Comparison of ENCODE assay signal across 8 cellular contexts in genomic region chr9:15299374-15299939, GRCh38. TPM values are rescaled to one million over a fixed set of nuclear protein-coding genes. Genes with fewer than 3 reads are reported as not detected.
DNase-seq lines count a peak whose midpoint lies in the region; ATAC-seq, FAIRE-seq and TF ChIP-seq lines count a peak whose summit lies in the region.

No MANE protein-coding gene starts in this region.

- CTCF ChIA-PET in RWPE1 (lab: Yijun Ruan, JAX): no interaction called here

- FAIRE-seq in small intestine (lab: Jason Lieb, UNC): no peak

- no peaks in the 10 kb centered on the region for H3K27me3 ChIP-seq in small intestine (ENCODE audit: control insufficient read depth in 2 of 2, insufficient read depth in 2 of 2, low read length in 2 of 2)

- ATAC-seq in GM19043 (IDR thresholded peaks at IDR 0.05; ENCODE audit: low read depth, unreplicated experiment) (peak; percentile 76), HG03097 (IDR thresholded peaks at IDR 0.05; ENCODE audit: low FRiP score, unreplicated experiment) (peak; percentile 91)

- DNase-seq in activated CD8-positive, alpha-beta memory T cell treated with anti-CD3 and anti-CD28 coated beads for 1 hour (ENCODE audit: extremely low read depth in 1 of 2, low read depth in 1 of 2): peak; percentile 26 to 32
- DNase-seq in small intestine (peak; percentile 58), RWPE1 (ENCODE audit: low spot score) (no peak), hypothalamus (lab: John Stamatoyannopoulos, UW) (no peak), NCI-H2227 treated with DMSO at 0.1 percent for 48 hours (lab: John Stamatoyannopoulos, UW) (no peak), D341Med (ENCODE audit: low spot score) (no peak)

- H3K27ac ChIP-seq in small intestine (ENCODE audit: low read depth in 1 of 2, low read length in 1 of 2) (peak overlapping the region; percentile 52 to 88), RWPE1 (no peak overlapping the region)

- TF ChIP-seq CTCF in RWPE1 (conservative IDR thresholded peaks at IDR 0.05; ENCODE audit: low read depth): no peak

- no peaks in the 10 kb centered on the region for H3K36me3 ChIP-seq in small intestine (ENCODE audit: control insufficient read depth in 2 of 2, insufficient read depth in 2 of 2, low read length in 2 of 2)

- no peak overlapping the region for H3K4me3 ChIP-seq in small intestine (ENCODE audit: low read depth in 1 of 2, low read length in 2 of 2)

- WGBS in small intestine, 3 donors: 61 to 81% (median 71%) methylated on average over 6 of the region's 6 CpGs

- peaks cover 9 to 12% of the 10 kb centered on the region in 2 donors for H3K4me1 ChIP-seq in small intestine (ENCODE audit: control insufficient read depth in 2 of 2, insufficient read depth in 1 of 2, low read depth in 1 of 2, low read length in 1 of 2)

- POLR2A ChIA-PET in RWPE1 (lab: Yijun Ruan, JAX; ENCODE audit: low non-redundant PET): no interaction called here

- H3K9me3 ChIP-seq in small intestine (ENCODE audit: control insufficient read depth, low read depth): no peaks in the 10 kb centered on the region

RNA-seq across cellular contexts. Expression of gene TTC39B, which starts 7.6 kb away (rescaled TPM):
- 1 to 10 TPM; 4.8 to 6.9 (median 5.4) TPM for polyA plus RNA-seq in small intestine

Comparison
In these comparisons a context has a peak if more than half of its experiments do, and no peak if none do; other contexts are left out.
1. DNase-seq: peak in activated CD8-positive, alpha-beta memory T cell treated with anti-CD3 and anti-CD28 coated beads for 1 hour (2 of 2) and small intestine (single experiment); none in RWPE1 (single experiment), hypothalamus (0 of 51), NCI-H2227 treated with DMSO at 0.1 percent for 48 hours (single experiment) and D341Med (single experiment).